Comparison of ENCODE assay signal across 19 cellular contexts in the genomic region with DNA sequence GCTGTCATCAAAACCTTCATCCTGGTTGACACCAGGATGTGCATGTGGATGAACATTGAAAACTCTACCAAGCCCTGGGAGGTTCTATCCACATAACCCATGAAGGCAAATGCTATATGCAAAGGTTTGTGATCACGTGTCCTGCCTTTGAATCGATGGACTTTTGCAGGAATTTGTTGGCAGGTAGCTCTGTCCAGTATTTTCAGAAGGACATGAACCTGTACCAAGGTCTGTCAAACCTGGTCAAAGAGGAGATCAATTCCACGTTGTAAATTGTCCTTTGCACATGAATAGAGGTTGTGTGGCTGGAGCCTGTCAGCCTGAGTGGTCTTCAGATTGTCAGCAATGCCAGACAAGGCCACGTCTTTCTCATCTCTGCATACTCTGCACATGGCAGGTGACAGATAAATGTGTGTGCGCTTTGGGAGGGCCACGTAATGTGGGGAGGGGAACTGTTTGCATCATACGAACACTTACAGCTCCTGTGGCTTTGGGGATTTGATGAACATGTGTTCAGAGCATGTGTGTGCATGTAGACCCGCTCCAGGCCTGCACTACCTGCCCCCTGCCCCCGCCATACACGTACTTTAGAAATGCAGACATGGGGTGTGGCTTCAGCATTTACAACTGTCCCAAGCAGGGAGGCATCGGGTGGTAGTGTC.
DNase-seq lines count a peak whose midpoint lies in the region; ATAC-seq, FAIRE-seq and TF ChIP-seq lines count a peak whose summit lies in the region.
"Had no signal": no experiment of that assay in that cellular context is flagged by ENCODE, and none has a peak within 500 bp of the region (broad histone marks: within the 10 kb centered on the region; RNA-seq: fewer than 3 reads in every experiment).

No MANE protein-coding gene starts in this region.

- no peak for ATAC-seq in K562
- no peak for ATAC-seq in HepG2

- no peak for TF ChIP-seq EP300 in K562 (IDR thresholded peaks at IDR 0.05; ENCODE audit: low read length)
- TF ChIP-seq EP300 in HepG2 (IDR thresholded peaks at IDR 0.05; ENCODE audit: low read depth in 2 of 2, low read length in 2 of 2) = no peak
- no peak for TF ChIP-seq EP300 in HepG2 (CRISPR knock-in tag; IDR thresholded peaks at IDR 0.05; ENCODE audit: borderline replicate concordance)
- TF ChIP-seq EP300 in sigmoid colon (IDR thresholded peaks at IDR 0.05) = no peak

- H3K9me1 ChIP-seq in K562 (ENCODE audit: control insufficient read depth, insufficient read depth, low read length) = no peaks in the 10 kb centered on the region

- TF ChIP-seq CTCF in K562 (IDR thresholded peaks at IDR 0.05 in 2 of 3, conservative IDR thresholded peaks at IDR 0.05 in 1 of 3; ENCODE audit: insufficient read depth in 2 of 3, low read depth in 1 of 3, low read length in 3 of 3) (no peak), HepG2 (CRISPR knock-in tag; IDR thresholded peaks at IDR 0.05) (no peak), sigmoid colon (IDR thresholded peaks at IDR 0.05) (no peak), A673 (conservative IDR thresholded peaks at IDR 0.05; ENCODE audit: low read depth, low read length) (no peak)

- FAIRE-seq in K562 (lab: Jason Lieb, UNC) (no peak), HepG2 (lab: Jason Lieb, UNC) (no peak)
- FAIRE-seq: GM12891, GM18507 had no signal

- no TSS peak for BruUV-seq in K562 (replicated peaks; lab: Mats Ljungman, UMichigan)
- no TSS peak for BruUV-seq in HepG2 (replicated peaks; lab: Mats Ljungman, UMichigan)
- BruUV-seq in A673 (replicated peaks; lab: Mats Ljungman, UMichigan) = no TSS peak

- peaks cover 0 to 13% of the 10 kb centered on the region in 2 experiments; a peak in 3 of 5 replicates for H3K4me1 ChIP-seq in K562 (replicated peaks in 1 of 2; ENCODE audit: control insufficient read depth in 2 of 2, insufficient read depth in 2 of 2, low read length in 2 of 2)
- H3K4me1 ChIP-seq in HepG2 (ENCODE audit: insufficient read depth, low read length) = peaks cover 38% of the 10 kb centered on the region
- H3K4me1 ChIP-seq in sigmoid colon = no peaks in the 10 kb centered on the region
- no peaks in the 10 kb centered on the region for H3K4me1 ChIP-seq in A673 (ENCODE audit: insufficient read depth, low read length, poor library complexity, severe bottlenecking)

- no peak overlapping the region for H3K9ac ChIP-seq in K562 (ENCODE audit: insufficient read depth in 1 of 2, low read depth in 2 of 2, low read length in 2 of 2)
- no peak overlapping the region for H3K9ac ChIP-seq in HepG2 (ENCODE audit: insufficient read depth, low read depth, low read length)

- H3K27me3 ChIP-seq in K562 (ENCODE audit: control insufficient read depth in 2 of 2, insufficient read depth in 2 of 2, low read length in 2 of 2) (peaks cover 0 to 28% of the 10 kb centered on the region in 2 experiments; a peak in 4 of 5 replicates), HepG2 (ENCODE audit: control insufficient read depth in 1 of 2, insufficient read depth in 2 of 2, low read length in 2 of 2) (peaks cover 0 to 3% of the 10 kb centered on the region in 2 experiments; a peak in 2 of 5 replicates), sigmoid colon (peaks cover 0 to 13% (median 0%) of the 10 kb centered on the region in 3 donors), A673 (replicated peaks; ENCODE audit: insufficient read depth, low read depth, low read length, poor library complexity) (no peaks in the 10 kb centered on the region)

- 5% methylated on average over 11 of the region's 11 CpGs for WGBS in K562 (ENCODE audit: insufficient coverage, low coverage, missing lambda C conversion rate)
- WGBS in HepG2 (ENCODE audit: low lambda C conversion rate) = 26% methylated on average over 9 of the region's 11 CpGs
- WGBS in sigmoid colon, 2 donors = 75 to 76% methylated on average over 11 of the region's 11 CpGs

- intact Hi-C loops in K562 (cut with micrococcal nuclease) (no loop called here), HepG2 (cut with micrococcal nuclease; ENCODE audit: unreplicated experiment) (no loop called here), sigmoid colon (cut with DNase I) (no loop called here), head of caudate nucleus (cut with DNase I) (no loop called here), A673 (cut with micrococcal nuclease; ENCODE audit: unreplicated experiment) (no loop called here)

- CTCF ChIA-PET in K562 (lab: Yijun Ruan, JAX; ENCODE audit: low intra/inter-chr PET ratio) (no interaction called here), HepG2 (lab: Yijun Ruan, JAX; ENCODE audit: low intra/inter-chr PET ratio, low total read pairs) (no interaction called here), A673 (lab: Charles Lee) (no interaction called here)

- TF ChIP-seq POLR2A in K562 (conservative IDR thresholded peaks at IDR 0.05) (no peak), HepG2 (IDR thresholded peaks at IDR 0.05; ENCODE audit: insufficient read depth in 1 of 2, low read depth in 2 of 2, low read length in 2 of 2) (no peak), sigmoid colon (IDR thresholded peaks at IDR 0.05) (no peak)

- POLR2A ChIA-PET in K562 (lab: Yijun Ruan, JAX) (interaction anchor here (1.1 to 1.2 kb wide), 2 partner anchors 12 to 17 kb away, joined by 3 read pairs; no protein-coding TSS in a partner anchor), HepG2 (lab: Yijun Ruan, JAX) (no interaction called here), A673 (lab: Charles Lee; ENCODE audit: low non-redundant PET) (no interaction called here)

- H4K20me1 ChIP-seq in K562 (replicated peaks; ENCODE audit: control insufficient read depth, insufficient read depth, low read length) (no peaks in the 10 kb centered on the region), HepG2 (ENCODE audit: insufficient read depth, low read length) (no peaks in the 10 kb centered on the region)

- no peak for TF ChIP-seq RAD21 in K562 (CRISPR knock-in tag; conservative IDR thresholded peaks at IDR 0.05 in 1 of 2, IDR thresholded peaks at IDR 0.05 in 1 of 2)
- no peak for TF ChIP-seq RAD21 in HepG2 (CRISPR knock-in tag; IDR thresholded peaks at IDR 0.05)

- H3K4me3 ChIP-seq in K562 (no peak overlapping the region), HepG2 (replicated peaks in 1 of 3; ENCODE audit: insufficient read depth in 1 of 3, low read depth in 2 of 3, low read length in 3 of 3) (no peak overlapping the region), sigmoid colon (no peak overlapping the region), A673 (ENCODE audit: low read depth, low read length, poor library complexity, severe bottlenecking) (no peak overlapping the region)

- H3K4me2 ChIP-seq in K562 (ENCODE audit: insufficient read depth, low read length) (peak overlapping the region; percentile 65; the same call in 1 of the 2 replicates), HepG2 (ENCODE audit: low read depth, low read length) (no peak overlapping the region)

- H2AFZ ChIP-seq in K562 (ENCODE audit: low read depth, low read length) = peak overlapping the region; percentile 57; the same call in 1 of the 2 replicates
- no peak overlapping the region for H2AFZ ChIP-seq in HepG2 (ENCODE audit: low read length)

- in situ Hi-C loops in K562 (cut with MboI) = no loop called here
- in situ Hi-C loops in HepG2 (cut with HindIII; ENCODE audit: extremely low pct_ligation_motif_present, low pct_unique_long_range_greater_than_20kb) = no loop called here

- no peaks in the 10 kb centered on the region for H3K79me2 ChIP-seq in K562 (ENCODE audit: control insufficient read depth, insufficient read depth, low read length)
- H3K79me2 ChIP-seq in HepG2 (ENCODE audit: insufficient read depth, low read length) = no peaks in the 10 kb centered on the region

- DNase-seq in K562 (ENCODE audit: extremely low read depth in 1 of 4, low spot score in 3 of 4) (no peak), HepG2 (ENCODE audit: low spot score) (no peak), mesenteric fat pad (ENCODE audit: low spot score) (peak; percentile 30), sigmoid colon (peak; percentile 26), NCI-H446 treated with DMSO at 0.1 percent for 48 hours (lab: John Stamatoyannopoulos, UW) (no peak), head of caudate nucleus (no peak), NOMO-1 treated with dmso at 0.1 percent for 144 hours (lab: John Stamatoyannopoulos, UW; ENCODE audit: unreplicated experiment) (no peak), A673 (ENCODE audit: low spot score) (no peak)
- DNase-seq: C1 segment of cervical spinal cord; Calu3; CD4-positive, alpha-beta memory T cell; COR-L47; DMS53; DMS79 treated with DMSO at 0.1 percent for 48 hours; GF-D8; H7; HCEC 1CT had no signal

- peaks cover 9% of the 10 kb centered on the region for H3K9me3 ChIP-seq in K562 (replicated peaks; ENCODE audit: control insufficient read depth, insufficient read depth, low read depth, low read length)
- no peaks in the 10 kb centered on the region for H3K9me3 ChIP-seq in HepG2 (ENCODE audit: low read length)
- H3K9me3 ChIP-seq in sigmoid colon = no peaks in the 10 kb centered on the region
- no peaks in the 10 kb centered on the region for H3K9me3 ChIP-seq in A673 (ENCODE audit: low read depth, low read length, poor library complexity, severe bottlenecking)

- H3K36me3 ChIP-seq in K562 (ENCODE audit: control insufficient read depth, insufficient read depth, low read length) = no peaks in the 10 kb centered on the region
- H3K36me3 ChIP-seq in HepG2 (replicated peaks in 1 of 2; ENCODE audit: control insufficient read depth in 1 of 2, insufficient read depth in 2 of 2, low read length in 2 of 2) = no peaks in the 10 kb centered on the region
- H3K36me3 ChIP-seq in sigmoid colon = no peaks in the 10 kb centered on the region
- H3K36me3 ChIP-seq in A673 (ENCODE audit: insufficient read depth, low read length, poor library complexity, severe bottlenecking) = no peaks in the 10 kb centered on the region

- H3K27ac ChIP-seq in K562 (ENCODE audit: extremely low read depth, low read depth, low read length) (no peak overlapping the region), HepG2 (ENCODE audit: extremely low read length, insufficient read depth, low read length) (no peak overlapping the region), sigmoid colon (no peak overlapping the region), A673 (ENCODE audit: low read depth, low read length, poor library complexity, severe bottlenecking) (no peak overlapping the region)

TF ChIP-seq in K562, 482 proteins besides CTCF, POLR2A, EP300 and RAD21 (continues in another document):
- TF ChIP-seq IRF2 (CRISPR knock-in tag; IDR thresholded peaks at IDR 0.05) (no peak), TAL1 (IDR thresholded peaks at IDR 0.05) (no peak)

Comparison
In these comparisons a context has a peak if more than half of its experiments do, and no peak if none do; other contexts are left out.
1. DNase-seq: peak in mesenteric fat pad (single experiment) and sigmoid colon (single experiment); none in K562 (0 of 4), HepG2 (single experiment), NCI-H446 treated with DMSO at 0.1 percent for 48 hours (single experiment), head of caudate nucleus (0 of 42), NOMO-1 treated with dmso at 0.1 percent for 144 hours (single experiment) and A673 (single experiment).